In the genomic region with DNA sequence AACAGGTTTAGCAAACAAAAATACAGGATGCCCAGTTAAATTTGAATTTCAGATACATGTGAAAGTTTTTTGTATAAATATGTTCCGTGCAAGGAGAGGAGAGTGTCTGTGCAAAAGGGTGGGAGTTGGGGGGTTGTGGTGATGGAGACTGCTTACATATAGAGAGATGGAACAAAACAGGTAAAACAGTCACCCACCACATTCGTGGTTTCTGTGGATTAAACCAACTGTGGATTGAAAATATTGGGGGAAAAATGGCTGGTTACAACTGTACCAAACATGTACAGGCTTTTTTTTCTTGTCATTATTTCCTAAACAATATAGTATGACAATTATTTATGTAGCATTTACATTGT, we compare ENCODE assay signal across 1 cellular context.
TF ChIP-seq lines count a peak whose summit lies in the region.

No MANE protein-coding gene starts in this region.

TF ChIP-seq in H1, 55 proteins besides CTCF, POLR2A, EP300 and RAD21 (continued from another document):
- TF ChIP-seq SP2 (IDR thresholded peaks at IDR 0.05; ENCODE audit: low read length) (no peak), JUND (IDR thresholded peaks at IDR 0.05; ENCODE audit: low read length) (no peak), RNF2 (IDR thresholded peaks at IDR 0.05; ENCODE audit: borderline replicate concordance, low read depth, low read length, missing control alignments, poor library complexity, severe bottlenecking) (no peak), BACH1 (IDR thresholded peaks at IDR 0.05; ENCODE audit: low read length) (no peak), BCL11A (IDR thresholded peaks at IDR 0.05; ENCODE audit: low read depth in 2 of 2, low read length in 2 of 2) (no peak), CBX5 (IDR thresholded peaks at IDR 0.05; ENCODE audit: low read depth, low read length) (no peak), SP1 (IDR thresholded peaks at IDR 0.05; ENCODE audit: low read depth, low read length) (no peak)
